8 cellular contexts compared by ENCODE assay signal in genomic region chr16:66315210-66315825, GRCh38. TPM values are rescaled to one million over a fixed set of nuclear protein-coding genes. Genes with fewer than 3 reads are reported as not detected.
DNase-seq lines count a peak whose midpoint lies in the region; ATAC-seq lines count a peak whose summit lies in the region.

No MANE protein-coding gene starts in this region.

- DNase-seq in AML-193 (lab: John Stamatoyannopoulos, UW), result peak; percentile 65 to 73
- peak; percentile 65 for DNase-seq in NCI-H2227 (lab: John Stamatoyannopoulos, UW; ENCODE audit: unreplicated experiment)
- peak; percentile 17 for DNase-seq in activated CD4-positive, CD25-positive, alpha-beta regulatory T cell treated with anti-CD3 and anti-CD28 coated beads, Interleukin-2, amount 50 U/mL, for 16 hours (ENCODE audit: low read depth, low spot score)
- peak; percentile 61 for DNase-seq in cerebellum (ENCODE audit: low spot score)
- DNase-seq in left lobe of liver (ENCODE audit: low spot score), result peak; percentile 70
- peak; percentile 28 to 38 for DNase-seq in stimulated activated CD4-positive, alpha-beta T cell treated with anti-CD3 and anti-CD28 coated beads, Interleukin-4, amount 100 ng/mL, for 48 hours (ENCODE audit: low read depth in 2 of 2)

- ATAC-seq in GM18873 (IDR thresholded peaks at IDR 0.05; ENCODE audit: low FRiP score, unreplicated experiment), result peak; percentile 87
- ATAC-seq in HG03097 (IDR thresholded peaks at IDR 0.05; ENCODE audit: low FRiP score, unreplicated experiment), result peak; percentile 90
- ATAC-seq in left lobe of liver, result peak; percentile 99

RNA-seq across cellular contexts. Expression of gene CDH5, which starts 51.2 kb away (rescaled TPM):
- total RNA-seq in cerebellum (13.4 TPM), left lobe of liver (13.5 TPM)

Comparison
In these comparisons a context has a peak if more than half of its experiments do, and no peak if none do; other contexts are left out.
1. Peak in every context shown above with its lines: DNase-seq and ATAC-seq.
2. DNase-seq: peak in every context shown above with its lines; median percentile 70 in left lobe of liver; 69 in AML-193; 65 in NCI-H2227; 61 in cerebellum; 33 in stimulated activated CD4-positive, alpha-beta T cell treated with anti-CD3 and anti-CD28 coated beads, Interleukin-4, amount 100 ng/mL, for 48 hours; 17 in activated CD4-positive, CD25-positive, alpha-beta regulatory T cell treated with anti-CD3 and anti-CD28 coated beads, Interleukin-2, amount 50 U/mL, for 16 hours.